8 cellular contexts compared by ENCODE assay signal in the genomic region with DNA sequence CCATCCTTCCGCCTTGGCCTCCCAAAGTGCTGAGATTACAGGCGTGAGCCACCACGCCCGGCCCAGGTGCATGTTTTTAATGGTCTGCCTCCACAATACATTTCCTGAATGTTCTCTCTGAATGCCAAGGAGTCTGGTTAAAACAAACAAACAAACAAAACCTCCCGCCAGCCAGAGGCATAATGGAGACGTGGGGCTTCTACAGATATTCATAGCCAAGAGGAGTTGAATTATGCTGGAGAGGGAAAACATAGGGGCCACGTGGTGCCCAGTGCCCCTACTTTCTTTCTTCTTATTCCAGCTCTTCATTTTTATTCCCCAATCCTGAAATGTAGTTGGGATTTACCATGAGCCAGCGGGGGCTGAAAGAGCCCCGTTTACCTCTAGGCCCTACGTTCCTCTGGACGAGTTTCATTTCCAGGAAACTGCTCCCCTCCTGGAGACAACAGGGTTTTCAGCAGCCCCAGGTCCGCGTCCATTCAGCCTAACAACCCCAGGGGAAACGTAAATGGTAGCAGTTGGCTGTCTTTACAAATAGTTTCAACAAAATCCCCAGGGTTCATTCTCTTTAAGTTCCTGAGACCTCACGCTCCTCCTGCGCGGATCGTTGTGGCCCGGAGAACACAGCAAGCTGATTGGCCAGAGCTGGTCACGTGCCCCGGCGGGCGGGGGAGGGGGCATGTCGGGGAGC.
DNase-seq lines count a peak whose midpoint lies in the region; ATAC-seq, FAIRE-seq and TF ChIP-seq lines count a peak whose summit lies in the region.

No MANE protein-coding gene starts in this region.

- no peaks in the 10 kb centered on the region for H3K4me1 Mint-ChIP-seq in dendritic cell treated with granulocyte-macrophage colony-stimulating factor and Interleukin-4, amounts not matched to agents 40 ng/mL and 50 ng/mL, for 4 days (ENCODE audit: low read depth)

- H3K9ac ChIP-seq in HepG2 (ENCODE audit: insufficient read depth, low read depth, low read length), result no peak overlapping the region

- peak overlapping the region; percentile 42 for H3K4me3 Mint-ChIP-seq in dendritic cell treated with granulocyte-macrophage colony-stimulating factor and Interleukin-4, amounts not matched to agents 40 ng/mL and 50 ng/mL, for 4 days

- POLR2A ChIA-PET in HepG2 (lab: Yijun Ruan, JAX), result no interaction called here

- TF ChIP-seq EP300 in Ishikawa (IDR thresholded peaks at IDR 0.05; ENCODE audit: borderline replicate concordance), result no peak
- TF ChIP-seq EP300 in HepG2 (IDR thresholded peaks at IDR 0.05; ENCODE audit: low read depth in 2 of 2, low read length in 2 of 2), result no peak
- TF ChIP-seq EP300 in HepG2 (CRISPR knock-in tag; IDR thresholded peaks at IDR 0.05; ENCODE audit: borderline replicate concordance), result no peak

- intact Hi-C loops in dendritic cell treated with granulocyte-macrophage colony-stimulating factor and Interleukin-4, amounts not matched to agents 40 ng/mL and 50 ng/mL, for 4 days (cut with micrococcal nuclease), result no loop called here
- intact Hi-C loops in HepG2 (cut with micrococcal nuclease; ENCODE audit: unreplicated experiment), result no loop called here

- no peak overlapping the region for H3K4me3 ChIP-seq in HepG2 (replicated peaks in 1 of 3; ENCODE audit: insufficient read depth in 1 of 3, low read depth in 2 of 3, low read length in 3 of 3)

- no peaks in the 10 kb centered on the region for H3K36me3 ChIP-seq in HepG2 (replicated peaks in 1 of 2; ENCODE audit: control insufficient read depth in 1 of 2, insufficient read depth in 2 of 2, low read length in 2 of 2)

- no peaks in the 10 kb centered on the region for H3K27me3 ChIP-seq in HepG2 (ENCODE audit: control insufficient read depth in 1 of 2, insufficient read depth in 2 of 2, low read length in 2 of 2)

- in situ Hi-C loops in HepG2 (cut with HindIII; ENCODE audit: extremely low pct_ligation_motif_present, low pct_unique_long_range_greater_than_20kb), result no loop called here

- H3K27me3 Mint-ChIP-seq in dendritic cell treated with granulocyte-macrophage colony-stimulating factor and Interleukin-4, amounts not matched to agents 40 ng/mL and 50 ng/mL, for 4 days, result peaks cover 27% of the 10 kb centered on the region

- no peak overlapping the region for H3K27ac ChIP-seq in HepG2 (ENCODE audit: extremely low read length, insufficient read depth, low read length)

- H4K20me1 ChIP-seq in HepG2 (ENCODE audit: insufficient read depth, low read length), result no peaks in the 10 kb centered on the region

- DNase-seq in COR-L47 (lab: John Stamatoyannopoulos, UW) (peak; percentile 11), HepG2 (ENCODE audit: low spot score) (no peak)
- DNase-seq in stimulated activated naive CD8-positive, alpha-beta T cell treated with anti-CD3 and anti-CD28 coated beads, Interleukin-15, Interleukin-2, amounts not matched to agents 100 U/mL and 50 U/mL, for 24 hours, result peak; percentile 7

- no peaks in the 10 kb centered on the region for H3K9me3 Mint-ChIP-seq in dendritic cell treated with granulocyte-macrophage colony-stimulating factor and Interleukin-4, amounts not matched to agents 40 ng/mL and 50 ng/mL, for 4 days

- H3K36me3 Mint-ChIP-seq in dendritic cell treated with granulocyte-macrophage colony-stimulating factor and Interleukin-4, amounts not matched to agents 40 ng/mL and 50 ng/mL, for 4 days (ENCODE audit: low read depth), result no peaks in the 10 kb centered on the region

- CTCF ChIA-PET in HepG2 (lab: Yijun Ruan, JAX; ENCODE audit: low intra/inter-chr PET ratio, low total read pairs), result no interaction called here

- no peaks in the 10 kb centered on the region for H3K4me1 ChIP-seq in HepG2 (ENCODE audit: insufficient read depth, low read length)

- no peaks in the 10 kb centered on the region for H3K79me2 ChIP-seq in HepG2 (ENCODE audit: insufficient read depth, low read length)

- ATAC-seq in HepG2, result no peak
- no peak for ATAC-seq in stimulated activated naive CD8-positive, alpha-beta T cell treated with anti-CD3 and anti-CD28 coated beads, Interleukin-15, Interleukin-2, amounts not matched to agents 100 U/mL and 50 U/mL, for 24 hours
- no peak for ATAC-seq in GM19395 (IDR thresholded peaks at IDR 0.05; ENCODE audit: unreplicated experiment)
- no peak for ATAC-seq in HG03469 (IDR thresholded peaks at IDR 0.05; ENCODE audit: unreplicated experiment)
- no peak for ATAC-seq in GM18498 (IDR thresholded peaks at IDR 0.05; ENCODE audit: unreplicated experiment)

- no peaks in the 10 kb centered on the region for H3K9me3 ChIP-seq in HepG2 (ENCODE audit: low read length)

- no peak for FAIRE-seq in HepG2 (lab: Jason Lieb, UNC)

- TF ChIP-seq CTCF in HepG2 (CRISPR knock-in tag; IDR thresholded peaks at IDR 0.05), result no peak

- BruUV-seq in HepG2 (replicated peaks; lab: Mats Ljungman, UMichigan), result no TSS peak

- no peak overlapping the region for H3K27ac Mint-ChIP-seq in dendritic cell treated with granulocyte-macrophage colony-stimulating factor and Interleukin-4, amounts not matched to agents 40 ng/mL and 50 ng/mL, for 4 days

- 75% methylated on average over 23 of the region's 24 CpGs for WGBS in HepG2 (ENCODE audit: low lambda C conversion rate)

- no peak overlapping the region for H2AFZ ChIP-seq in HepG2 (ENCODE audit: low read length)

- no peak for TF ChIP-seq RAD21 in Ishikawa (IDR thresholded peaks at IDR 0.05; ENCODE audit: low read depth)
- no peak for TF ChIP-seq RAD21 in HepG2 (CRISPR knock-in tag; IDR thresholded peaks at IDR 0.05)

- no peak for TF ChIP-seq POLR2A in HepG2 (IDR thresholded peaks at IDR 0.05; ENCODE audit: insufficient read depth in 1 of 2, low read depth in 2 of 2, low read length in 2 of 2)

- 0 out of 2 replicates have a peak overlapping the region, but pooled peaks have one; percentile 0 for H3K4me2 ChIP-seq in HepG2 (ENCODE audit: low read depth, low read length)

TF ChIP-seq in Ishikawa, 13 proteins besides CTCF, POLR2A, EP300 and RAD21:
- TF ChIP-seq, protein P1, sequence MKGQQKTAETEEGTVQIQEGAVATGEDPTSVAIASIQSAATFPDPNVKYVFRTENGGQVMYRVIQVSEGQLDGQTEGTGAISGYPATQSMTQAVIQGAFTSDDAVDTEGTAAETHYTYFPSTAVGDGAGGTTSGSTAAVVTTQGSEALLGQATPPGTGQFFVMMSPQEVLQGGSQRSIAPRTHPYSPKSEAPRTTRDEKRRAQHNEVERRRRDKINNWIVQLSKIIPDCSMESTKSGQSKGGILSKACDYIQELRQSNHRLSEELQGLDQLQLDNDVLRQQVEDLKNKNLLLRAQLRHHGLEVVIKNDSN (IDR thresholded peaks at IDR 0.05), result peak; percentile 94
- no peak for TF ChIP-seq CREB1 (IDR thresholded peaks at IDR 0.05; ENCODE audit: low read depth)

TF ChIP-seq in HepG2, 621 proteins besides CTCF, POLR2A, EP300 and RAD21:
- TF ChIP-seq NFYB (CRISPR knock-in tag; IDR thresholded peaks at IDR 0.05) (peak; percentile 53), NFYC (CRISPR knock-in tag; IDR thresholded peaks at IDR 0.05) (peak; percentile 74)
- TF ChIP-seq, protein P2, sequence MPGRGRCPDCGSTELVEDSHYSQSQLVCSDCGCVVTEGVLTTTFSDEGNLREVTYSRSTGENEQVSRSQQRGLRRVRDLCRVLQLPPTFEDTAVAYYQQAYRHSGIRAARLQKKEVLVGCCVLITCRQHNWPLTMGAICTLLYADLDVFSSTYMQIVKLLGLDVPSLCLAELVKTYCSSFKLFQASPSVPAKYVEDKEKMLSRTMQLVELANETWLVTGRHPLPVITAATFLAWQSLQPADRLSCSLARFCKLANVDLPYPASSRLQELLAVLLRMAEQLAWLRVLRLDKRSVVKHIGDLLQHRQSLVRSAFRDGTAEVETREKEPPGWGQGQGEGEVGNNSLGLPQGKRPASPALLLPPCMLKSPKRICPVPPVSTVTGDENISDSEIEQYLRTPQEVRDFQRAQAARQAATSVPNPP (CRISPR knock-in tag; IDR thresholded peaks at IDR 0.05), result no peak
